Comparison of ENCODE assay signal across 8 cellular contexts in genomic region chr9:133134419-133135190, GRCh38. TPM values are rescaled to one million over a fixed set of nuclear protein-coding genes. Genes with fewer than 3 reads are reported as not detected.
DNase-seq lines count a peak whose midpoint lies in the region; ATAC-seq, FAIRE-seq and TF ChIP-seq lines count a peak whose summit lies in the region.

No MANE protein-coding gene starts in this region.

- peaks cover 53 to 67% of the 10 kb centered on the region in 2 donors for H3K4me1 Mint-ChIP-seq in natural killer cell

- H3K4me2 ChIP-seq in A549, result peak overlapping the region; percentile 79

- POLR2A ChIA-PET in A549 (lab: Yijun Ruan, JAX), result interaction anchor here (1.1 to 1.8 kb wide), 6 partner anchors 10 to 104 kb away, joined by 5 to 10 read pairs (median 7); partner anchors contain the start of gene GTF3C5

- no peak for TF ChIP-seq RAD21 in A549 (conservative IDR thresholded peaks at IDR 0.05 in 1 of 2, IDR thresholded peaks at IDR 0.05 in 1 of 2)

- TF ChIP-seq POLR2A in A549 (IDR thresholded peaks at IDR 0.05; ENCODE audit: low read length), result no peak

- no peak for FAIRE-seq in A549 (lab: Jason Lieb, UNC)

- no peaks in the 10 kb centered on the region for H3K36me3 Mint-ChIP-seq in natural killer cell

- DNase-seq in A549 (ENCODE audit: low read depth in 1 of 2, low spot score in 1 of 2) (no peak), LNCaP clone FGC (ENCODE audit: low read depth) (no peak), colonic mucosa (peak; percentile 47), natural killer cell (no peak), NCI-H748 (lab: John Stamatoyannopoulos, UW; ENCODE audit: unreplicated experiment) (no peak), cerebellar nuclear complex (lab: John Stamatoyannopoulos, UW) (no peak), putamen (ENCODE audit: low spot score) (no peak), NCI-H446 (lab: John Stamatoyannopoulos, UW) (no peak)

- H3K4me3 ChIP-seq in A549 (no peak overlapping the region), LNCaP clone FGC (ENCODE audit: low read depth, low read length) (0 out of 2 replicates have a peak overlapping the region, but pooled peaks have one; percentile 9), colonic mucosa (no peak overlapping the region)

- ATAC-seq in A549, result no peak; a peak in 1 of 6 replicates
- ATAC-seq in natural killer cell, result peak in 2 of 3 donors; percentile 1 to 7

- peaks cover 67% of the 10 kb centered on the region for H3K4me1 ChIP-seq in A549
- H3K4me1 ChIP-seq in colonic mucosa, result peaks cover 48% of the 10 kb centered on the region

- CTCF ChIA-PET in A549 (lab: Yijun Ruan, JAX), result interaction anchor here (0.7 to 39.2 kb wide), 6 partner anchors 9 to 113 kb away, joined by 3 to 1284 read pairs (median 4); partner anchors contain the start of gene RALGDS

- peak overlapping the region; percentile 75 to 93 for H3K27ac Mint-ChIP-seq in natural killer cell

- H3K27me3 ChIP-seq in colonic mucosa, result no peaks in the 10 kb centered on the region

- TF ChIP-seq CTCF in A549 (IDR thresholded peaks at IDR 0.05) (no peak), LNCaP clone FGC (IDR thresholded peaks at IDR 0.05; ENCODE audit: control insufficient read depth, extremely low read depth, insufficient read depth) (no peak), colonic mucosa (IDR thresholded peaks at IDR 0.05) (no peak), natural killer cell (IDR thresholded peaks at IDR 0.05) (no peak)

- H3K9me3 ChIP-seq in A549 (no peaks in the 10 kb centered on the region), colonic mucosa (no peaks in the 10 kb centered on the region)

- peak overlapping the region; percentile 90 to 95 for H3K9ac ChIP-seq in colonic mucosa (ENCODE audit: low read depth in 2 of 2, low read length in 2 of 2)

- intact Hi-C loops in colonic mucosa (cut with DNase I) (no loop called here), natural killer cell (cut with micrococcal nuclease) (no loop called here)

- WGBS in A549 (ENCODE audit: missing lambda C conversion rate), result 65% methylated on average over 11 of the region's 12 CpGs

- no peaks in the 10 kb centered on the region for H3K9me3 Mint-ChIP-seq in natural killer cell

- peak overlapping the region; percentile 87 for H3K4me3 Mint-ChIP-seq in natural killer cell

- H3K27ac ChIP-seq in A549, result peak overlapping the region; percentile 64 to 85
- H3K27ac ChIP-seq in colonic mucosa, result peak overlapping the region; percentile 96

- no peak for TF ChIP-seq EP300 in A549 (IDR thresholded peaks at IDR 0.05)

- H3K36me3 ChIP-seq in colonic mucosa, result no peaks in the 10 kb centered on the region

- H3K27me3 Mint-ChIP-seq in natural killer cell (ENCODE audit: low read depth in 2 of 2), result no peaks in the 10 kb centered on the region

TF ChIP-seq in A549, 52 proteins besides CTCF, POLR2A, EP300 and RAD21:
- TF ChIP-seq EHMT2 (IDR thresholded peaks at IDR 0.05; ENCODE audit: low read depth) (no peak), ZC3H11A (IDR thresholded peaks at IDR 0.05) (no peak), CBX8 (IDR thresholded peaks at IDR 0.05) (no peak), GATA3 (IDR thresholded peaks at IDR 0.05; ENCODE audit: borderline replicate concordance) (no peak), MAX (IDR thresholded peaks at IDR 0.05) (no peak), USF2 (IDR thresholded peaks at IDR 0.05) (0 out of 2 replicates have a peak, but pooled peaks have one; percentile 2), EHF (CRISPR knock-in tag; IDR thresholded peaks at IDR 0.05) (no peak), PBX3 (IDR thresholded peaks at IDR 0.05) (no peak), ZFP36 (IDR thresholded peaks at IDR 0.05; ENCODE audit: borderline replicate concordance, partially characterized antibody) (peak; percentile 57), CBX2 (IDR thresholded peaks at IDR 0.05; ENCODE audit: borderline replicate concordance, low read depth) (no peak), RFX5 (IDR thresholded peaks at IDR 0.05) (no peak), HOXA7 (CRISPR knock-in tag; IDR thresholded peaks at IDR 0.05) (no peak), ATOH8 (CRISPR knock-in tag; IDR thresholded peaks at IDR 0.05; ENCODE audit: low read depth) (no peak), ELK1 (IDR thresholded peaks at IDR 0.05; ENCODE audit: low read depth, low read length) (no peak), BHLHE40 (IDR thresholded peaks at IDR 0.05; ENCODE audit: low read depth, low read length) (no peak)

RNA-seq across cellular contexts. Expression of gene RALGDS, which starts 13.6 kb away (rescaled TPM):
- polyA plus RNA-seq in A549 (2011; rRNA removed), result 12.1 and 14.8 TPM in 2 replicates
- polyA plus RNA-seq in A549 (2012; cell fraction: cytosol; rRNA removed), result 20.1 and 25.2 TPM in 2 replicates
- polyA plus RNA-seq in A549 (2012; cell fraction: nucleus; rRNA removed), result 64.4 and 72.8 TPM in 2 replicates
- polyA plus RNA-seq in A549 (2017; fragmentation: RNase III; extraction: RNeasy Plus Mini Kit Qiagen cat#74134 plus additional on column Dnase treatment), result 8.6 to 10.2 TPM (median 8.9 TPM) in 3 replicates
- 6.9 and 8.3 TPM in 2 replicates for polyA minus RNA-seq in A549 (2011; rRNA and poly(A)+ RNA removed)
- 10 to 100 TPM; 24.2 to 39.7 TPM for total RNA-seq in colonic mucosa
- 100 to 1,000 TPM; 206 to 250 (median 208) TPM for total RNA-seq in natural killer cell

RNA-seq across cellular contexts. Expression of gene GBGT1, which starts 29.1 kb away (rescaled TPM):
- 1.7 and 2.7 TPM in 2 replicates for polyA plus RNA-seq in A549 (2011; rRNA removed)
- polyA plus RNA-seq in A549 (2012; cell fraction: cytosol; rRNA removed), result 1.9 and 3.0 TPM in 2 replicates
- 5.4 and 6.3 TPM in 2 replicates for polyA plus RNA-seq in A549 (2012; cell fraction: nucleus; rRNA removed)
- polyA plus RNA-seq in A549 (2017; fragmentation: RNase III; extraction: RNeasy Plus Mini Kit Qiagen cat#74134 plus additional on column Dnase treatment), result 1.5 to 2.6 TPM (median 2.4 TPM) in 3 replicates
- 4.3 and 4.9 TPM in 2 replicates for polyA minus RNA-seq in A549 (2011; rRNA and poly(A)+ RNA removed)
- total RNA-seq in colonic mucosa, result 1 to 10 TPM; 4.6 to 4.8 TPM
- 1 to 10 TPM; 1.4 to 2.2 (median 1.7) TPM for total RNA-seq in natural killer cell

Comparison
In these comparisons a context has a peak if more than half of its experiments do, and no peak if none do; other contexts are left out.
1. ATAC-seq: peak in natural killer cell (2 of 3); none in A549 (0 of 2).
2. RNA of gene RALGDS, which starts 13.6 kb away (total RNA-seq): 206 to 250 TPM in natural killer cell; 24.2 to 39.7 TPM in colonic mucosa; every median in the first group is over 4 times any median in the second.